ENCODE assay signal across 11 cellular contexts in genomic region chr1:44817771-44818495, GRCh38. TPM values are rescaled to one million over a fixed set of nuclear protein-coding genes. Genes with fewer than 3 reads are reported as not detected.
A peak's percentile ranks its signal among the peaks of the same experiment; 100 is the strongest.
DNase-seq lines count a peak whose midpoint lies in the region; ATAC-seq, FAIRE-seq and TF ChIP-seq lines count a peak whose summit lies in the region.
"Had no signal": no experiment of that assay in that cellular context is flagged by ENCODE, and none has a peak within 500 bp of the region (broad histone marks: within the 10 kb centered on the region; RNA-seq: fewer than 3 reads in every experiment).

No MANE protein-coding gene starts in this region.

- H2BK20ac ChIP-seq in IMR-90 (ENCODE audit: low read depth, low read length) = no peak overlapping the region; the same call in 1 of the 2 replicates

- H2AK9ac ChIP-seq in IMR-90 (replicated peaks; ENCODE audit: low read depth, low read length, poor library complexity) = no peak overlapping the region

- no peaks in the 10 kb centered on the region for H3K36me3 Mint-ChIP-seq in CD4-positive, CD25-positive, alpha-beta regulatory T cell
- H3K36me3 Mint-ChIP-seq in neural crest cell (ENCODE audit: low read depth) = peaks cover 5% of the 10 kb centered on the region

- H3K4me2 ChIP-seq in IMR-90 (ENCODE audit: low read depth, low read length) (no peak overlapping the region), K562 (ENCODE audit: insufficient read depth, low read length) (no peak overlapping the region)

- in situ Hi-C loops in IMR-90 (cut with MboI; ENCODE audit: low sequenced_read_pairs) (no loop called here), K562 (cut with MboI) (no loop called here)

- TF ChIP-seq POLR2A in IMR-90 (IDR thresholded peaks at IDR 0.05; ENCODE audit: low read depth, low read length) (no peak), K562 (conservative IDR thresholded peaks at IDR 0.05) (no peak)

- TF ChIP-seq RAD21 in IMR-90 (IDR thresholded peaks at IDR 0.05; ENCODE audit: low read length) (no peak), K562 (CRISPR knock-in tag; conservative IDR thresholded peaks at IDR 0.05 in 1 of 2, IDR thresholded peaks at IDR 0.05 in 1 of 2) (no peak)

- no peak for TF ChIP-seq EP300 in K562 (IDR thresholded peaks at IDR 0.05; ENCODE audit: low read length)

- TF ChIP-seq CTCF in IMR-90 (conservative IDR thresholded peaks at IDR 0.05; ENCODE audit: low read depth, low read length) (no peak), K562 (IDR thresholded peaks at IDR 0.05 in 2 of 3, conservative IDR thresholded peaks at IDR 0.05 in 1 of 3; ENCODE audit: insufficient read depth in 2 of 3, low read depth in 1 of 3, low read length in 3 of 3) (no peak), neural crest cell (conservative IDR thresholded peaks at IDR 0.05) (no peak)

- CTCF ChIA-PET in IMR-90 (lab: Yijun Ruan, JAX) = interaction anchor here (1.9 kb wide), 1 partner anchor 18 kb away, joined by 8 read pairs; the partner anchor contains the start of gene PLK3
- CTCF ChIA-PET in K562 (lab: Yijun Ruan, JAX; ENCODE audit: low intra/inter-chr PET ratio) = no interaction called here

- no peak overlapping the region for H4K5ac ChIP-seq in IMR-90 (ENCODE audit: low read depth, low read length)

- 0 out of 4 replicates have a peak overlapping the region, but pooled peaks of 1 of the 2 experiments have one; percentile 5 for H4K8ac ChIP-seq in IMR-90 (ENCODE audit: low read depth in 2 of 2, low read length in 2 of 2)

- H3K23ac ChIP-seq in IMR-90 (ENCODE audit: low read depth, low read length) = no peak overlapping the region

- H3K14ac ChIP-seq in IMR-90 (replicated peaks; ENCODE audit: low read depth, low read length) = 0 out of 2 replicates have a peak overlapping the region, but pooled peaks have one; percentile 50

- H3K4ac ChIP-seq in IMR-90 (ENCODE audit: low read depth, low read length) = no peak overlapping the region

- peak overlapping the region; percentile 61 to 97 (median 92) for H3K4me3 Mint-ChIP-seq in CD4-positive, CD25-positive, alpha-beta regulatory T cell
- peak overlapping the region; percentile 41 for H3K4me3 Mint-ChIP-seq in neural crest cell

- no peak overlapping the region for H3K56ac ChIP-seq in IMR-90 (ENCODE audit: extremely low read depth, insufficient read depth, low read length)

- no peak overlapping the region for H3K9ac ChIP-seq in IMR-90 (ENCODE audit: low read depth, low read length)
- H3K9ac ChIP-seq in K562 (ENCODE audit: insufficient read depth in 1 of 2, low read depth in 2 of 2, low read length in 2 of 2) = no peak overlapping the region

- H3K18ac ChIP-seq in IMR-90 (ENCODE audit: low read depth, low read length) = no peak overlapping the region

- peaks cover 0 to 5% (median 0%) of the 10 kb centered on the region in 7 donors for H3K9me3 Mint-ChIP-seq in CD4-positive, CD25-positive, alpha-beta regulatory T cell
- no peaks in the 10 kb centered on the region for H3K9me3 Mint-ChIP-seq in neural crest cell

- FAIRE-seq in K562 (lab: Jason Lieb, UNC) = no peak

- no peaks in the 10 kb centered on the region for H3K79me2 ChIP-seq in K562 (ENCODE audit: control insufficient read depth, insufficient read depth, low read length)

- H2BK5ac ChIP-seq in IMR-90 (ENCODE audit: low read depth, low read length, poor library complexity, severe bottlenecking) = no peak overlapping the region

- H3K9me3 ChIP-seq in CD4-positive, CD25-positive, alpha-beta regulatory T cell (ENCODE audit: control insufficient read depth in 2 of 2, low read length in 2 of 2) = no peaks in the 10 kb centered on the region
- H3K9me3 ChIP-seq in IMR-90 (ENCODE audit: control insufficient read depth, insufficient read depth, low read length) (no peaks in the 10 kb centered on the region), K562 (replicated peaks; ENCODE audit: control insufficient read depth, insufficient read depth, low read depth, low read length) (no peaks in the 10 kb centered on the region; the same call in 1 of the 2 replicates)

- BruUV-seq in IMR-90 (replicated peaks; lab: Mats Ljungman, UMichigan) (no TSS peak), K562 (replicated peaks; lab: Mats Ljungman, UMichigan) (no TSS peak)

- H4K20me1 ChIP-seq in IMR-90 (ENCODE audit: insufficient read depth, low read length) (peaks cover 8% of the 10 kb centered on the region; the same call in 1 of the 2 replicates), K562 (replicated peaks; ENCODE audit: control insufficient read depth, insufficient read depth, low read length) (no peaks in the 10 kb centered on the region)

- peak overlapping the region in 2 of 3 donors; percentile 96 to 100 for H3K27ac Mint-ChIP-seq in CD4-positive, CD25-positive, alpha-beta regulatory T cell
- H3K27ac Mint-ChIP-seq in neural crest cell (ENCODE audit: unreplicated experiment) = peak overlapping the region; percentile 24

- dilution Hi-C loops in IMR-90 (cut with HindIII; ENCODE audit: low sequenced_read_pairs, unreplicated experiment) = no loop called here

- no peak for ATAC-seq in CD4-positive, CD25-positive, alpha-beta regulatory T cell (ENCODE audit: low read depth in 2 of 2)
- ATAC-seq in IMR-90 (ENCODE audit: low read depth) (no peak), K562 (no peak), HG03097 (IDR thresholded peaks at IDR 0.05; ENCODE audit: low FRiP score, unreplicated experiment) (no peak)

- POLR2A ChIA-PET in IMR-90 (lab: Charles Lee; ENCODE audit: unreplicated experiment) = interaction anchor here (0.6 to 3.2 kb wide), 2 partner anchors 10 to 86 kb away, joined by 5 to 30 read pairs; partner anchors contain the start of genes BTBD19 and DYNLT4
- POLR2A ChIA-PET in K562 (lab: Yijun Ruan, JAX) = interaction anchor here (0.6 to 9.2 kb wide), 21 partner anchors 14 to 1429 kb away, joined by 3 to 594 read pairs (median 11); partner anchors contain the start of genes BEST4, BTBD19, DYNLT4 and EIF2B3

- H3K79me1 ChIP-seq in IMR-90 (ENCODE audit: low read depth in 1 of 2, low read length in 2 of 2) = peaks cover 2 to 12% of the 10 kb centered on the region in 2 experiments; a peak in 1 of 4 replicates

- peak overlapping the region; percentile 78; the same call in 1 of the 2 replicates for H2AK5ac ChIP-seq in IMR-90 (ENCODE audit: low read depth, low read length)

- WGBS in IMR-90 (ENCODE audit: extremely low coverage in 2 of 2, insufficient read length in 1 of 2), 2 experiments = no CpG with 5 or more reads among the region's 11 CpGs
- 85% methylated on average over 11 of the region's 11 CpGs for WGBS in K562 (ENCODE audit: insufficient coverage, low coverage, missing lambda C conversion rate)

- H3K27ac ChIP-seq in CD4-positive, CD25-positive, alpha-beta regulatory T cell (ENCODE audit: insufficient read depth, low read length, poor library complexity, severe bottlenecking) = no peak overlapping the region
- H3K27ac ChIP-seq in IMR-90 (ENCODE audit: insufficient read depth, low read length) = no peak overlapping the region
- no peak overlapping the region for H3K27ac ChIP-seq in K562 (ENCODE audit: extremely low read depth, low read depth, low read length)

- no peak overlapping the region for H2BK120ac ChIP-seq in IMR-90 (ENCODE audit: low read depth, low read length)

- peak overlapping the region; percentile 9; the same call in 1 of the 2 replicates for H4K91ac ChIP-seq in IMR-90 (ENCODE audit: insufficient read depth, low read depth, low read length)

- no peak for DNase-seq in CD4-positive, CD25-positive, alpha-beta regulatory T cell
- DNase-seq in IMR-90 (no peak), K562 (ENCODE audit: extremely low read depth in 1 of 4, low spot score in 3 of 4) (no peak), neural crest cell (ENCODE audit: low read depth, low spot score) (no peak), NCI-H82 (lab: John Stamatoyannopoulos, UW) (no peak), DMS53 (lab: John Stamatoyannopoulos, UW) (no peak)
- DNase-seq: COR-L47, HCEC 1CT had no signal

- no peak overlapping the region; the same call in 2 of the 3 replicates for H2BK15ac ChIP-seq in IMR-90 (ENCODE audit: low read depth, low read length)

- H3K4me1 ChIP-seq in CD4-positive, CD25-positive, alpha-beta regulatory T cell (ENCODE audit: control insufficient read depth, insufficient read depth, low read length, poor library complexity, severe bottlenecking) = peaks cover 33% of the 10 kb centered on the region
- peaks cover 10% of the 10 kb centered on the region for H3K4me1 ChIP-seq in IMR-90 (ENCODE audit: control insufficient read depth, insufficient read depth, low read length)
- peaks cover 13 to 33% of the 10 kb centered on the region in 2 experiments for H3K4me1 ChIP-seq in K562 (replicated peaks in 1 of 2; ENCODE audit: control insufficient read depth in 2 of 2, insufficient read depth in 2 of 2, low read length in 2 of 2)

- H2AFZ ChIP-seq in IMR-90 (replicated peaks; ENCODE audit: low read length, poor library complexity) = no peak overlapping the region
- H2AFZ ChIP-seq in K562 (ENCODE audit: low read depth, low read length) = no peak overlapping the region

- peaks cover 21 to 63% (median 41%) of the 10 kb centered on the region in 4 donors for H3K4me1 Mint-ChIP-seq in CD4-positive, CD25-positive, alpha-beta regulatory T cell
- peaks cover 37% of the 10 kb centered on the region for H3K4me1 Mint-ChIP-seq in neural crest cell

- H3K36me3 ChIP-seq in CD4-positive, CD25-positive, alpha-beta regulatory T cell (ENCODE audit: control insufficient read depth, insufficient read depth, low read length) = no peaks in the 10 kb centered on the region
- H3K36me3 ChIP-seq in IMR-90 (ENCODE audit: control insufficient read depth, insufficient read depth, low read length) = no peaks in the 10 kb centered on the region
- no peaks in the 10 kb centered on the region for H3K36me3 ChIP-seq in K562 (ENCODE audit: control insufficient read depth, insufficient read depth, low read length)

- no peaks in the 10 kb centered on the region for H3K27me3 ChIP-seq in CD4-positive, CD25-positive, alpha-beta regulatory T cell (ENCODE audit: control insufficient read depth, insufficient read depth, low read length)
- no peaks in the 10 kb centered on the region for H3K27me3 ChIP-seq in IMR-90 (ENCODE audit: control insufficient read depth, insufficient read depth, low read length)
- no peaks in the 10 kb centered on the region for H3K27me3 ChIP-seq in K562 (ENCODE audit: control insufficient read depth in 2 of 2, insufficient read depth in 2 of 2, low read length in 2 of 2)

- H3K27me3 Mint-ChIP-seq in CD4-positive, CD25-positive, alpha-beta regulatory T cell = no peaks in the 10 kb centered on the region
- no peaks in the 10 kb centered on the region for H3K27me3 Mint-ChIP-seq in neural crest cell (ENCODE audit: low read depth)

- peaks cover 3% of the 10 kb centered on the region; the same call in 1 of the 2 replicates for H3K9me1 ChIP-seq in IMR-90 (ENCODE audit: insufficient read depth, low read length)
- no peaks in the 10 kb centered on the region for H3K9me1 ChIP-seq in K562 (ENCODE audit: control insufficient read depth, insufficient read depth, low read length)

- intact Hi-C loops in IMR-90 (cut with micrococcal nuclease) (loop anchor here (2.0 kb wide), 1 partner anchor 19 kb away; no protein-coding TSS in a partner anchor), K562 (cut with micrococcal nuclease) (loop anchor here (2.0 to 5.0 kb wide), 2 partner anchors 17 to 41 kb away; partner anchors contain the start of genes PLK3 and RPS8)

- H3K4me3 ChIP-seq in CD4-positive, CD25-positive, alpha-beta regulatory T cell (ENCODE audit: low read depth, low read length) = no peak overlapping the region
- H3K4me3 ChIP-seq in IMR-90 (ENCODE audit: insufficient read depth, low read depth, low read length) = no peak overlapping the region
- H3K4me3 ChIP-seq in K562 = no peak overlapping the region

RNA-seq across cellular contexts. Expression of gene BTBD19, which starts 9.6 kb away (rescaled TPM):
- 45.4 TPM for total RNA-seq in CD4-positive, CD25-positive, alpha-beta regulatory T cell
- under 1 TPM in 2 of 4 donors, not detected in 2; 0.31 to 0.87 TPM for polyA plus RNA-seq in CD4-positive, CD25-positive, alpha-beta regulatory T cell
- total RNA-seq in IMR-90 (2012; rRNA removed) (0.56 and 0.90 TPM in 2 replicates), K562 (2014; rRNA removed) (0.73 and 1.5 TPM in 2 replicates), K562 (2014; rRNA removed; fragmentation: Illumina TruSeq; extraction: Trizol) (0.32 and 0.76 TPM in 2 replicates), K562 (2015; rRNA removed; fragmentation: Illumina TruSeq; extraction: Trizol) (0.41 and 0.72 TPM in 2 replicates), K562 (2021) (1.7 and 2.0 TPM in 2 replicates), neural crest cell (5.5 and 6.5 TPM in 2 replicates)
- polyA plus RNA-seq in IMR-90 (2012; rRNA removed) (16.0 and 17.2 TPM in 2 replicates), K562 (2011; rRNA removed) (1.4 and 1.5 TPM in 2 replicates), K562 (2014; fragmentation: Illumina TruSeq; extraction: Trizol) (0.95 and 1.4 TPM in 2 replicates), K562 (2014; fragmentation: Nextera tagmentation; extraction: Ambion mirVana) (under 1 TPM; 0.22 to 0.38 TPM), K562 (2014; rRNA removed) (1.8 and 1.9 TPM in 2 replicates)
- 10.6 and 11.1 TPM in 2 replicates for polyA plus RNA-seq in IMR-90 (2012; cell fraction: cytosol; rRNA removed)
- 141 and 200 TPM in 2 replicates for polyA plus RNA-seq in IMR-90 (2012; cell fraction: nucleus; rRNA removed; ENCODE audit: low replicate concordance)
- total RNA-seq in K562 (2011; cell fraction: chromatin; rRNA removed; ENCODE audit: low replicate concordance) = 7.6 and 19.8 TPM in 2 replicates
- total RNA-seq in K562 (2011; cell fraction: nucleolus; rRNA removed) = 8.9 and 14.7 TPM in 2 replicates
- 8.6 and 18.8 TPM in 2 replicates for total RNA-seq in K562 (2011; cell fraction: nucleoplasm; rRNA removed)
- 0.86 and 1.3 TPM in 2 replicates for polyA plus RNA-seq in K562 (2011; cell fraction: cytosol; rRNA removed)
- 5.9 and 14.9 TPM in 2 replicates for polyA plus RNA-seq in K562 (2011; cell fraction: nucleus; rRNA removed)
- polyA plus RNA-seq in K562 (2012) = 1.6 and 2.0 TPM in 2 replicates
- polyA minus RNA-seq in K562 (2011; rRNA and poly(A)+ RNA removed) = 0.75 and 1.1 TPM in 2 replicates
- 1.8 TPM in 1 of 2 replicates, not detected in the other for polyA minus RNA-seq in K562 (2011; cell fraction: cytosol; rRNA and poly(A)+ RNA removed)
- 4.9 and 5.0 TPM in 2 replicates for polyA minus RNA-seq in K562 (2011; cell fraction: nucleus; rRNA and poly(A)+ RNA removed)

RNA-seq across cellular contexts. Expression of gene DYNLT4, which starts 10.8 kb away (rescaled TPM):
- total RNA-seq in CD4-positive, CD25-positive, alpha-beta regulatory T cell = 3.6 TPM
- polyA plus RNA-seq in CD4-positive, CD25-positive, alpha-beta regulatory T cell = 1 to 10 TPM in 2 of 4 donors, under 1 TPM in 1, not detected in 1; 0.71 to 2.6 (median 2.1) TPM
- 0.56 TPM in 1 of 2 replicates, not detected in the other for total RNA-seq in IMR-90 (2012; rRNA removed)
- polyA plus RNA-seq in IMR-90 (2012; rRNA removed) = not detected in 2 replicates
- 0.08 and 0.25 TPM in 2 replicates for polyA plus RNA-seq in IMR-90 (2012; cell fraction: cytosol; rRNA removed)
- polyA plus RNA-seq in IMR-90 (2012; cell fraction: nucleus; rRNA removed; ENCODE audit: low replicate concordance) = 0.34 TPM in 1 of 2 replicates, not detected in the other
- total RNA-seq in K562 (2011; cell fraction: chromatin; rRNA removed; ENCODE audit: low replicate concordance) = not detected in 2 replicates
- 0.83 and 2.2 TPM in 2 replicates for total RNA-seq in K562 (2011; cell fraction: nucleolus; rRNA removed)
- total RNA-seq in K562 (2011; cell fraction: nucleoplasm; rRNA removed) = 0.59 TPM in 1 of 2 replicates, not detected in the other
- total RNA-seq in K562 (2014; rRNA removed) = 0.73 TPM in 1 of 2 replicates, not detected in the other
- total RNA-seq in K562 (2014; rRNA removed; fragmentation: Illumina TruSeq; extraction: Trizol) = not detected in 2 replicates
- not detected in 2 replicates for total RNA-seq in K562 (2015; rRNA removed; fragmentation: Illumina TruSeq; extraction: Trizol)
- 0.29 TPM in 1 of 2 replicates, not detected in the other for total RNA-seq in K562 (2021)
- 0.11 TPM in 1 of 2 replicates, not detected in the other for polyA plus RNA-seq in K562 (2011; rRNA removed)
- polyA plus RNA-seq in K562 (2011; cell fraction: cytosol; rRNA removed) = 0.13 TPM in 1 of 2 replicates, not detected in the other
- 0.38 and 0.57 TPM in 2 replicates for polyA plus RNA-seq in K562 (2011; cell fraction: nucleus; rRNA removed)
- 0.10 and 0.18 TPM in 2 replicates for polyA plus RNA-seq in K562 (2012)
- polyA plus RNA-seq in K562 (2014; fragmentation: Illumina TruSeq; extraction: Trizol) = not detected in 2 replicates
- not detected for polyA plus RNA-seq in K562 (2014; fragmentation: Nextera tagmentation; extraction: Ambion mirVana)
- polyA plus RNA-seq in K562 (2014; rRNA removed) = not detected in 2 replicates
- polyA minus RNA-seq in K562 (2011; rRNA and poly(A)+ RNA removed) = not detected in 2 replicates
- polyA minus RNA-seq in K562 (2011; cell fraction: cytosol; rRNA and poly(A)+ RNA removed) = not detected in 2 replicates
- polyA minus RNA-seq in K562 (2011; cell fraction: nucleus; rRNA and poly(A)+ RNA removed) = 0.44 and 0.54 TPM in 2 replicates
- not detected in 2 replicates for total RNA-seq in neural crest cell
- total RNA-seq: LHCN-M2 had no signal

RNA-seq across cellular contexts. Expression of gene PLK3, which starts 17.8 kb away (rescaled TPM):
- 539 TPM for total RNA-seq in CD4-positive, CD25-positive, alpha-beta regulatory T cell
- 10 to 100 TPM; 28.2 to 48.9 (median 43.8) TPM for polyA plus RNA-seq in CD4-positive, CD25-positive, alpha-beta regulatory T cell
- total RNA-seq in IMR-90 (2012; rRNA removed) (15.3 and 15.8 TPM in 2 replicates), K562 (2014; rRNA removed) (15.3 and 17.4 TPM in 2 replicates), K562 (2014; rRNA removed; fragmentation: Illumina TruSeq; extraction: Trizol) (5.2 and 6.6 TPM in 2 replicates), K562 (2015; rRNA removed; fragmentation: Illumina TruSeq; extraction: Trizol) (5.8 and 7.7 TPM in 2 replicates), K562 (2021) (17.9 and 19.3 TPM in 2 replicates), neural crest cell (15.3 and 15.7 TPM in 2 replicates)
- polyA plus RNA-seq in IMR-90 (2012; rRNA removed) (51.6 and 52.5 TPM in 2 replicates), K562 (2011; rRNA removed) (11.0 and 15.5 TPM in 2 replicates), K562 (2014; fragmentation: Illumina TruSeq; extraction: Trizol) (12.2 and 14.0 TPM in 2 replicates), K562 (2014; fragmentation: Nextera tagmentation; extraction: Ambion mirVana) (1 to 10 TPM in 1 of 2 experiments, under 1 TPM in 1; 0.52 to 1.9 TPM), K562 (2014; rRNA removed) (22.7 and 24.2 TPM in 2 replicates)
- polyA plus RNA-seq in IMR-90 (2012; cell fraction: cytosol; rRNA removed) = 45.2 and 47.2 TPM in 2 replicates
- 238 and 324 TPM in 2 replicates for polyA plus RNA-seq in IMR-90 (2012; cell fraction: nucleus; rRNA removed; ENCODE audit: low replicate concordance)
- total RNA-seq in K562 (2011; cell fraction: chromatin; rRNA removed; ENCODE audit: low replicate concordance) = 66.7 and 212 TPM in 2 replicates
- total RNA-seq in K562 (2011; cell fraction: nucleolus; rRNA removed) = 133 and 170 TPM in 2 replicates
- 70.2 and 84.7 TPM in 2 replicates for total RNA-seq in K562 (2011; cell fraction: nucleoplasm; rRNA removed)
- 14.0 and 19.5 TPM in 2 replicates for polyA plus RNA-seq in K562 (2011; cell fraction: cytosol; rRNA removed)
- polyA plus RNA-seq in K562 (2011; cell fraction: nucleus; rRNA removed) = 73.9 and 132 TPM in 2 replicates
- 10.1 and 18.5 TPM in 2 replicates for polyA plus RNA-seq in K562 (2012)
- 5.5 and 7.4 TPM in 2 replicates for polyA minus RNA-seq in K562 (2011; rRNA and poly(A)+ RNA removed)
- 7.5 and 8.9 TPM in 2 replicates for polyA minus RNA-seq in K562 (2011; cell fraction: cytosol; rRNA and poly(A)+ RNA removed)
- polyA minus RNA-seq in K562 (2011; cell fraction: nucleus; rRNA and poly(A)+ RNA removed) = 34.8 and 42.1 TPM in 2 replicates

RNA-seq across cellular contexts. Expression of gene PTCH2, which starts 25.1 kb away (rescaled TPM):
- total RNA-seq in CD4-positive, CD25-positive, alpha-beta regulatory T cell = 0.94 TPM
- under 1 TPM in 2 of 4 donors, not detected in 2; 0.05 to 0.13 TPM for polyA plus RNA-seq in CD4-positive, CD25-positive, alpha-beta regulatory T cell
- total RNA-seq in IMR-90 (2012; rRNA removed) (under 0.01 TPM in 2 replicates), K562 (2014; rRNA removed) (0.16 TPM in 1 of 2 replicates, not detected in the other), K562 (2014; rRNA removed; fragmentation: Illumina TruSeq; extraction: Trizol) (16.8 and 20.5 TPM in 2 replicates), K562 (2015; rRNA removed; fragmentation: Illumina TruSeq; extraction: Trizol) (21.5 and 27.3 TPM in 2 replicates), K562 (2021) (3.0 TPM in 2 replicates), neural crest cell (1.4 and 2.0 TPM in 2 replicates)
- polyA plus RNA-seq in IMR-90 (2012; rRNA removed) (0.56 and 0.66 TPM in 2 replicates), K562 (2011; rRNA removed) (0.25 and 0.51 TPM in 2 replicates), K562 (2014; fragmentation: Illumina TruSeq; extraction: Trizol) (0.33 and 0.35 TPM in 2 replicates), K562 (2014; fragmentation: Nextera tagmentation; extraction: Ambion mirVana) (under 1 TPM; 0.15 to 0.25 TPM), K562 (2014; rRNA removed) (0.39 and 0.64 TPM in 2 replicates)
- 0.36 and 0.60 TPM in 2 replicates for polyA plus RNA-seq in IMR-90 (2012; cell fraction: cytosol; rRNA removed)
- polyA plus RNA-seq in IMR-90 (2012; cell fraction: nucleus; rRNA removed; ENCODE audit: low replicate concordance) = 4.1 and 8.2 TPM in 2 replicates
- 1.5 and 3.4 TPM in 2 replicates for total RNA-seq in K562 (2011; cell fraction: chromatin; rRNA removed; ENCODE audit: low replicate concordance)
- total RNA-seq in K562 (2011; cell fraction: nucleolus; rRNA removed) = 1.3 and 1.8 TPM in 2 replicates
- 1.6 and 2.1 TPM in 2 replicates for total RNA-seq in K562 (2011; cell fraction: nucleoplasm; rRNA removed)
- polyA plus RNA-seq in K562 (2011; cell fraction: cytosol; rRNA removed) = 0.37 and 0.43 TPM in 2 replicates
- 2.4 and 3.4 TPM in 2 replicates for polyA plus RNA-seq in K562 (2011; cell fraction: nucleus; rRNA removed)
- polyA plus RNA-seq in K562 (2012) = 0.40 and 0.87 TPM in 2 replicates
- polyA minus RNA-seq in K562 (2011; rRNA and poly(A)+ RNA removed) = 0.14 and 0.21 TPM in 2 replicates
- polyA minus RNA-seq in K562 (2011; cell fraction: cytosol; rRNA and poly(A)+ RNA removed) = 1.6 and 6.8 TPM in 2 replicates
- 0.54 and 1.4 TPM in 2 replicates for polyA minus RNA-seq in K562 (2011; cell fraction: nucleus; rRNA and poly(A)+ RNA removed)

RNA-seq across cellular contexts. Expression of gene BEST4, which starts 30.0 kb away (rescaled TPM):
- 0.57 TPM for total RNA-seq in CD4-positive, CD25-positive, alpha-beta regulatory T cell
- under 1 TPM in 3 of 4 donors, not detected in 1; 0.20 to 0.88 (median 0.78) TPM for polyA plus RNA-seq in CD4-positive, CD25-positive, alpha-beta regulatory T cell
- not detected in 2 replicates for total RNA-seq in IMR-90 (2012; rRNA removed)
- 0.07 and 0.16 TPM in 2 replicates for polyA plus RNA-seq in IMR-90 (2012; rRNA removed)
- 0.06 and 0.12 TPM in 2 replicates for polyA plus RNA-seq in IMR-90 (2012; cell fraction: cytosol; rRNA removed)
- 1.0 and 1.8 TPM in 2 replicates for polyA plus RNA-seq in IMR-90 (2012; cell fraction: nucleus; rRNA removed; ENCODE audit: low replicate concordance)
- 0.23 TPM in 1 of 2 replicates, not detected in the other for total RNA-seq in K562 (2011; cell fraction: chromatin; rRNA removed; ENCODE audit: low replicate concordance)
- not detected in 2 replicates for total RNA-seq in K562 (2011; cell fraction: nucleolus; rRNA removed)
- 0.38 TPM in 1 of 2 replicates, not detected in the other for total RNA-seq in K562 (2011; cell fraction: nucleoplasm; rRNA removed)
- total RNA-seq in K562 (2014; rRNA removed) = not detected in 2 replicates
- total RNA-seq in K562 (2014; rRNA removed; fragmentation: Illumina TruSeq; extraction: Trizol) = not detected in 2 replicates
- not detected in 2 replicates for total RNA-seq in K562 (2015; rRNA removed; fragmentation: Illumina TruSeq; extraction: Trizol)
- not detected in 2 replicates for total RNA-seq in K562 (2021)
- polyA plus RNA-seq in K562 (2011; rRNA removed) = 0.05 and 0.07 TPM in 2 replicates
- 0.07 and 0.13 TPM in 2 replicates for polyA plus RNA-seq in K562 (2011; cell fraction: cytosol; rRNA removed)
- 0.24 and 0.60 TPM in 2 replicates for polyA plus RNA-seq in K562 (2011; cell fraction: nucleus; rRNA removed)
- polyA plus RNA-seq in K562 (2012) = 0.04 and 0.06 TPM in 2 replicates
- polyA plus RNA-seq in K562 (2014; fragmentation: Illumina TruSeq; extraction: Trizol) = not detected in 2 replicates
- not detected for polyA plus RNA-seq in K562 (2014; fragmentation: Nextera tagmentation; extraction: Ambion mirVana)
- 0.11 TPM in 1 of 2 replicates, not detected in the other for polyA plus RNA-seq in K562 (2014; rRNA removed)
- polyA minus RNA-seq in K562 (2011; rRNA and poly(A)+ RNA removed) = not detected in 2 replicates
- polyA minus RNA-seq in K562 (2011; cell fraction: cytosol; rRNA and poly(A)+ RNA removed) = not detected in 2 replicates
- polyA minus RNA-seq in K562 (2011; cell fraction: nucleus; rRNA and poly(A)+ RNA removed) = not detected in 2 replicates
- total RNA-seq in neural crest cell = 0.14 and 0.23 TPM in 2 replicates
- total RNA-seq: LHCN-M2, RPMI7951 had no signal
